Comparison of ENCODE assay signal across 1 cellular context in genomic region chr7:156993925-156994235, GRCh38.
TF ChIP-seq lines count a peak whose summit lies in the region.

No MANE protein-coding gene starts in this region.

TF ChIP-seq in SK-N-SH treated with all-trans-retinoic acid at 6 μM for 48 hours, 23 proteins besides CTCF, POLR2A, EP300 and RAD21 (continued from another document):
- no peak for TF ChIP-seq ZNF565 (CRISPR knock-in tag; conservative IDR thresholded peaks at IDR 0.05; ENCODE audit: low read depth)
- TF ChIP-seq BACH2 (CRISPR knock-in tag; IDR thresholded peaks at IDR 0.05; ENCODE audit: borderline replicate concordance) = no peak
- TF ChIP-seq POU6F1 (CRISPR knock-in tag; IDR thresholded peaks at IDR 0.05; ENCODE audit: borderline replicate concordance, low read depth) = no peak
- TF ChIP-seq SNAI2 (CRISPR knock-in tag; IDR thresholded peaks at IDR 0.05) = no peak
- TF ChIP-seq ESRRG (CRISPR knock-in tag; IDR thresholded peaks at IDR 0.05) = no peak
- no peak for TF ChIP-seq GLIS3 (CRISPR knock-in tag; IDR thresholded peaks at IDR 0.05)
- no peak for TF ChIP-seq ARNTL (CRISPR knock-in tag; IDR thresholded peaks at IDR 0.05; ENCODE audit: borderline replicate concordance, low read depth)
